Comparison of ENCODE assay signal across 1 cellular context in genomic region chr5:124628721-124629596, GRCh38.
TF ChIP-seq lines count a peak whose summit lies in the region.

No MANE protein-coding gene starts in this region.

TF ChIP-seq in K562, 482 proteins besides CTCF, POLR2A, EP300 and RAD21 (continued from another document and continues in another):
- TF ChIP-seq MGA (IDR thresholded peaks at IDR 0.05) (no peak), ZBTB34 (CRISPR knock-in tag; IDR thresholded peaks at IDR 0.05) (no peak), CHD1 (IDR thresholded peaks at IDR 0.05; ENCODE audit: low read length) (no peak), CHD7 (IDR thresholded peaks at IDR 0.05; ENCODE audit: low read depth, low read length) (no peak), HMGXB4 (CRISPR knock-in tag; IDR thresholded peaks at IDR 0.05) (no peak), JUND (IDR thresholded peaks at IDR 0.05; ENCODE audit: borderline replicate concordance, low read depth, low read length) (peak; percentile 99), JUND (tag; IDR thresholded peaks at IDR 0.05; ENCODE audit: borderline replicate concordance, low read depth, low read length) (peak; percentile 99), KDM5B (IDR thresholded peaks at IDR 0.05; ENCODE audit: insufficient replicate concordance, low read depth, low read length) (no peak), BCOR (IDR thresholded peaks at IDR 0.05) (no peak), MIER1 (IDR thresholded peaks at IDR 0.05; ENCODE audit: low read depth) (no peak), KAT7 (CRISPR knock-in tag; IDR thresholded peaks at IDR 0.05; ENCODE audit: borderline replicate concordance) (no peak), ZNF134 (CRISPR knock-in tag; conservative IDR thresholded peaks at IDR 0.05) (no peak), STAG1 (CRISPR knock-in tag; IDR thresholded peaks at IDR 0.05; ENCODE audit: borderline replicate concordance) (no peak), ZNF232 (CRISPR knock-in tag; IDR thresholded peaks at IDR 0.05) (no peak), DPF2 (IDR thresholded peaks at IDR 0.05) (peak; percentile 94), HOMEZ (CRISPR knock-in tag; IDR thresholded peaks at IDR 0.05) (no peak), RHOXF2B (CRISPR knock-in tag; conservative IDR thresholded peaks at IDR 0.05) (no peak), MBD2 (IDR thresholded peaks at IDR 0.05; ENCODE audit: borderline replicate concordance, low read depth) (0 out of 2 replicates have a peak, but pooled peaks have one; percentile 54), ZNF3 (CRISPR knock-in tag; IDR thresholded peaks at IDR 0.05) (no peak), MED1 (CRISPR knock-in tag; IDR thresholded peaks at IDR 0.05; ENCODE audit: borderline replicate concordance) (no peak), ZNF507 (tag; conservative IDR thresholded peaks at IDR 0.05) (no peak), GATA2 (CRISPR knock-in tag; IDR thresholded peaks at IDR 0.05) (no peak), LCOR (CRISPR knock-in tag; IDR thresholded peaks at IDR 0.05) (no peak; the same call in 1 of the 2 replicates), KLF6 (CRISPR knock-in tag; IDR thresholded peaks at IDR 0.05; ENCODE audit: borderline replicate concordance) (no peak), CAMTA2 (CRISPR knock-in tag; conservative IDR thresholded peaks at IDR 0.05) (no peak), NR4A1 (CRISPR knock-in tag; IDR thresholded peaks at IDR 0.05) (no peak), NR4A1 (tag; IDR thresholded peaks at IDR 0.05) (no peak)
